1 cellular context compared by ENCODE assay signal in the genomic region with DNA sequence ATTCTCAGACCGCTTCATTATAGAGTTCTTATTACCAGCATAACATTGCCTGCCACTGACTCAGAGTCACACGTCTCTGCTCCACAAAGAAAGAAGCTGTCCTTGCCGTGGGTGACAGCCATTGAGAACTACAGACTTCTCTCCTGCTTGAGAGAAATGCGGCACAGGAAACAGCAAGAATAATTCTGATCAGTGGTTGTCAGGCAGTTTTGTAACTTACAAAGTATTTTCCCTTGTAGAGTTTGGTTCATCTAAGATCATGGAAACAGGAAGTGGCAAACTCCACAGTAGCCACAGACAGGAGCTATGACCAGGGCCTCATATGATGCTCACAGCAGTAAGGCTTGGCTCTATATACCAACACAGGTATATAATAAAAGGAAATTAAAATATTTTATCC.
TF ChIP-seq lines count a peak whose summit lies in the region.

No MANE protein-coding gene starts in this region.

TF ChIP-seq in GM23338, 12 proteins besides CTCF, POLR2A, EP300 and RAD21 (continued from another document):
- TF ChIP-seq ZNF462 (CRISPR knock-in tag; IDR thresholded peaks at IDR 0.05) (no peak), CREB1 (CRISPR knock-in tag; IDR thresholded peaks at IDR 0.05; ENCODE audit: low read depth) (no peak), ZNF114 (CRISPR knock-in tag; IDR thresholded peaks at IDR 0.05) (no peak)
